ENCODE assay signal across 15 cellular contexts in genomic region chrX:17608898-17609297, GRCh38.
A peak's percentile ranks its signal among the peaks of the same experiment; 100 is the strongest.
DNase-seq lines count a peak whose midpoint lies in the region; ATAC-seq and TF ChIP-seq lines count a peak whose summit lies in the region.
"Had no signal": no experiment of that assay in that cellular context is flagged by ENCODE, and none has a peak within 500 bp of the region (broad histone marks: within the 10 kb centered on the region; RNA-seq: fewer than 3 reads in every experiment).

No MANE protein-coding gene starts in this region.

- no peak overlapping the region for H3K27ac ChIP-seq in upper lobe of right lung
- no peak overlapping the region for H3K27ac ChIP-seq in heart left ventricle
- H3K27ac ChIP-seq: right atrium auricular region, tibial artery had no signal

- H3K36me3 ChIP-seq in upper lobe of right lung (no peaks in the 10 kb centered on the region), heart left ventricle (no peaks in the 10 kb centered on the region)
- H3K36me3 ChIP-seq: right atrium auricular region, tibial artery had no signal

- intact Hi-C loops in upper lobe of right lung (cut with DNase I) = no loop called here
- intact Hi-C loops in heart left ventricle (cut with DNase I) = no loop called here

- H3K9me3 ChIP-seq in upper lobe of right lung (no peaks in the 10 kb centered on the region), heart left ventricle (no peaks in the 10 kb centered on the region)
- H3K9me3 ChIP-seq: right atrium auricular region, tibial artery had no signal

- H3K27me3 ChIP-seq in upper lobe of right lung (no peaks in the 10 kb centered on the region), heart left ventricle (no peaks in the 10 kb centered on the region)
- H3K27me3 ChIP-seq: right atrium auricular region, tibial artery had no signal

- ATAC-seq in upper lobe of right lung (peak; percentile 54), GM21737 (IDR thresholded peaks at IDR 0.05; ENCODE audit: unreplicated experiment) (no peak), heart left ventricle (no peak)
- ATAC-seq: esophagus mucosa, SK-N-SH treated with all-trans-retinoic acid at 6 μM for 48 hours had no signal

- DNase-seq in NCI-H1092 (lab: John Stamatoyannopoulos, UW) (peak; percentile 78), NCI-H226 (peak; percentile 40), choroid plexus epithelial cell (ENCODE audit: low read depth) (peak; percentile 59), upper lobe of right lung (no peak), heart left ventricle (no peak), SW 1271 (lab: John Stamatoyannopoulos, UW) (no peak)
- DNase-seq: activated CD8-positive, alpha-beta memory T cell treated with anti-CD3 and anti-CD28 coated beads for 24 hours; kidney glomerular epithelial cell; naive B cell; NCI-H1436 treated with DMSO at 0.1 percent for 48 hours; tibial artery had no signal

- no peak for TF ChIP-seq CTCF in choroid plexus epithelial cell (conservative IDR thresholded peaks at IDR 0.05; ENCODE audit: low read depth, low read length)
- TF ChIP-seq CTCF in upper lobe of right lung (IDR thresholded peaks at IDR 0.05) = no peak
- no peak for TF ChIP-seq CTCF in heart left ventricle (IDR thresholded peaks at IDR 0.05)

- TF ChIP-seq POLR2A in heart left ventricle (IDR thresholded peaks at IDR 0.05) = no peak

- H3K4me1 ChIP-seq in upper lobe of right lung (no peaks in the 10 kb centered on the region), heart left ventricle (no peaks in the 10 kb centered on the region)
- H3K4me1 ChIP-seq: right atrium auricular region had no signal

- H3K4me3 ChIP-seq in choroid plexus epithelial cell (ENCODE audit: low read depth, low read length) = no peak overlapping the region
- H3K4me3 ChIP-seq in upper lobe of right lung = no peak overlapping the region
- no peak overlapping the region for H3K4me3 ChIP-seq in heart left ventricle
- H3K4me3 ChIP-seq: right atrium auricular region, tibial artery had no signal

- WGBS in heart left ventricle, 4 donors = 56 to 81% (median 79%) methylated on average over 2 of the region's 2 CpGs

Comparison
In these comparisons a context has a peak if more than half of its experiments do, and no peak if none do; other contexts are left out.
1. DNase-seq: peak in NCI-H1092 (single experiment), NCI-H226 (single experiment) and choroid plexus epithelial cell (single experiment); none in upper lobe of right lung (single experiment), heart left ventricle (0 of 5) and SW 1271 (0 of 2).